In genomic region chr2:120510751-120511395, GRCh38 we compare ENCODE assay signal across 21 cellular contexts.
A peak's percentile ranks its signal among the peaks of the same experiment; 100 is the strongest.
DNase-seq lines count a peak whose midpoint lies in the region; ATAC-seq, FAIRE-seq and TF ChIP-seq lines count a peak whose summit lies in the region.
"Had no signal": no experiment of that assay in that cellular context is flagged by ENCODE, and none has a peak within 500 bp of the region (broad histone marks: within the 10 kb centered on the region; RNA-seq: fewer than 3 reads in every experiment).

No MANE protein-coding gene starts in this region.

- WGBS in HepG2 (ENCODE audit: low lambda C conversion rate) = 34% methylated on average over 3 of the region's 11 CpGs

- BruUV-seq in HepG2 (replicated peaks; lab: Mats Ljungman, UMichigan) = no TSS peak
- no TSS peak for BruUV-seq in Calu3 (replicated peaks; lab: Mats Ljungman, UMichigan)

- no peaks in the 10 kb centered on the region for H4K20me1 ChIP-seq in HepG2 (ENCODE audit: insufficient read depth, low read length)

- H3K4me2 ChIP-seq in HepG2 (ENCODE audit: low read depth, low read length) = no peak overlapping the region

- H3K36me3 Mint-ChIP-seq in CD14-positive monocyte (no peaks in the 10 kb centered on the region), WTC11 (no peaks in the 10 kb centered on the region), Calu3 (ENCODE audit: insufficient read depth, unreplicated experiment) (no peaks in the 10 kb centered on the region)
- H3K36me3 Mint-ChIP-seq: CD4-positive, CD25-positive, alpha-beta regulatory T cell had no signal

- in situ Hi-C loops in HepG2 (cut with HindIII; ENCODE audit: extremely low pct_ligation_motif_present, low pct_unique_long_range_greater_than_20kb) = loop anchor here (10.0 kb wide), 1 partner anchor 166 kb away; the partner anchor contains the start of gene INHBB

- no peak for FAIRE-seq in HepG2 (lab: Jason Lieb, UNC)
- FAIRE-seq: D721Med had no signal

- H3K4me3 Mint-ChIP-seq in CD14-positive monocyte (no peak overlapping the region), WTC11 (no peak overlapping the region), Calu3 (ENCODE audit: low read depth, unreplicated experiment) (no peak overlapping the region)
- H3K4me3 Mint-ChIP-seq: CD4-positive, CD25-positive, alpha-beta regulatory T cell; H9 had no signal

- H3K27me3 ChIP-seq in HepG2 (ENCODE audit: control insufficient read depth in 1 of 2, insufficient read depth in 2 of 2, low read length in 2 of 2) = peaks cover 11 to 51% of the 10 kb centered on the region in 2 experiments; a peak in 4 of 5 replicates

- no peak for TF ChIP-seq POLR2A in HepG2 (IDR thresholded peaks at IDR 0.05; ENCODE audit: insufficient read depth in 1 of 2, low read depth in 2 of 2, low read length in 2 of 2)

- POLR2A ChIA-PET in WTC11 (lab: Charles Lee) = no interaction called here
- POLR2A ChIA-PET in HepG2 (lab: Yijun Ruan, JAX) = interaction anchor here (0.6 kb wide), 1 partner anchor 163 kb away, joined by 3 read pairs; no protein-coding TSS in a partner anchor

- no peaks in the 10 kb centered on the region for H3K36me3 ChIP-seq in HepG2 (replicated peaks in 1 of 2; ENCODE audit: control insufficient read depth in 1 of 2, insufficient read depth in 2 of 2, low read length in 2 of 2)

- no peaks in the 10 kb centered on the region for H3K9me3 Mint-ChIP-seq in CD14-positive monocyte
- H3K9me3 Mint-ChIP-seq in WTC11 = no peaks in the 10 kb centered on the region
- no peaks in the 10 kb centered on the region for H3K9me3 Mint-ChIP-seq in Calu3 (ENCODE audit: low read depth, unreplicated experiment)
- H3K9me3 Mint-ChIP-seq: CD4-positive, CD25-positive, alpha-beta regulatory T cell; H9 had no signal

- no peaks in the 10 kb centered on the region for H3K4me1 Mint-ChIP-seq in CD14-positive monocyte
- H3K4me1 Mint-ChIP-seq in WTC11 = peaks cover 4% of the 10 kb centered on the region; the same call in 1 of the 2 replicates
- H3K4me1 Mint-ChIP-seq in Calu3 (ENCODE audit: low read depth, unreplicated experiment) = no peaks in the 10 kb centered on the region
- H3K4me1 Mint-ChIP-seq: CD4-positive, CD25-positive, alpha-beta regulatory T cell had no signal

- ATAC-seq in WTC11 = peak; percentile 33; the same call in 1 of the 2 replicates
- peak; percentile 41 for ATAC-seq in HepG2
- ATAC-seq in HG03460 (IDR thresholded peaks at IDR 0.05; ENCODE audit: unreplicated experiment) = no peak
- ATAC-seq: Panc1 had no signal

- peaks cover 23% of the 10 kb centered on the region for H3K4me1 ChIP-seq in HepG2 (ENCODE audit: insufficient read depth, low read length)

- H3K4me3 ChIP-seq in HepG2 (replicated peaks in 1 of 3; ENCODE audit: insufficient read depth in 1 of 3, low read depth in 2 of 3, low read length in 3 of 3) = no peak overlapping the region
- H3K4me3 ChIP-seq: SK-N-MC had no signal

- no peaks in the 10 kb centered on the region for H3K79me2 ChIP-seq in HepG2 (ENCODE audit: insufficient read depth, low read length)

- H3K27ac Mint-ChIP-seq in CD14-positive monocyte (no peak overlapping the region), WTC11 (no peak overlapping the region), Calu3 (ENCODE audit: unreplicated experiment) (no peak overlapping the region)
- H3K27ac Mint-ChIP-seq: CD4-positive, CD25-positive, alpha-beta regulatory T cell; H9 had no signal

- intact Hi-C loops in CD14-positive monocyte (cut with micrococcal nuclease) = no loop called here
- intact Hi-C loops in HepG2 (cut with micrococcal nuclease; ENCODE audit: unreplicated experiment) = no loop called here
- intact Hi-C loops in Calu3 (cut with micrococcal nuclease; ENCODE audit: unreplicated experiment) = no loop called here

- CTCF ChIA-PET in WTC11 (lab: Charles Lee) (interaction anchor here (1.1 to 5.4 kb wide), 5 partner anchors 11 to 170 kb away, joined by 3 to 49 read pairs (median 6); no protein-coding TSS in a partner anchor), HepG2 (lab: Yijun Ruan, JAX; ENCODE audit: low intra/inter-chr PET ratio, low total read pairs) (no interaction called here), Calu3 (lab: Charles Lee) (no interaction called here)

- TF ChIP-seq EP300 in HepG2 (IDR thresholded peaks at IDR 0.05; ENCODE audit: low read depth in 2 of 2, low read length in 2 of 2) (no peak), HepG2 (CRISPR knock-in tag; IDR thresholded peaks at IDR 0.05; ENCODE audit: borderline replicate concordance) (no peak)

- TF ChIP-seq CTCF in CD14-positive monocyte (IDR thresholded peaks at IDR 0.05) (no peak), WTC11 (IDR thresholded peaks at IDR 0.05) (no peak), HepG2 (CRISPR knock-in tag; IDR thresholded peaks at IDR 0.05) (peak; percentile 51), Calu3 (IDR thresholded peaks at IDR 0.05; ENCODE audit: unreplicated experiment) (no peak)

- DNase-seq in CD14-positive monocyte (ENCODE audit: low spot score) (peak; percentile 13), WTC11 (ENCODE audit: low spot score) (no peak), HepG2 (ENCODE audit: low spot score) (no peak), putamen (ENCODE audit: low spot score) (peak; percentile 13), GF-D8 (lab: John Stamatoyannopoulos, UW) (no peak), Calu3 (no peak)
- DNase-seq: CD4-positive, CD25-positive, alpha-beta regulatory T cell; DMS53; H9; NCI-H1048; NCI-H1417; NCI-H1694; NCI-H2081; NCI-H2227 treated with DMSO at 0.1 percent for 48 hours; SHP77 treated with DMSO at 0.1 percent for 48 hours had no signal

- H3K9ac ChIP-seq in HepG2 (ENCODE audit: insufficient read depth, low read depth, low read length) = no peak overlapping the region

- no peak overlapping the region for H3K27ac ChIP-seq in HepG2 (ENCODE audit: extremely low read length, insufficient read depth, low read length)
- H3K27ac ChIP-seq: HL-60, RWPE1, SK-N-MC had no signal

- TF ChIP-seq RAD21 in HepG2 (CRISPR knock-in tag; IDR thresholded peaks at IDR 0.05) = no peak

- peaks cover 4 to 6% (median 6%) of the 10 kb centered on the region in 3 donors for H3K27me3 Mint-ChIP-seq in CD14-positive monocyte (ENCODE audit: low read depth in 3 of 3)
- peaks cover 18% of the 10 kb centered on the region for H3K27me3 Mint-ChIP-seq in WTC11 (ENCODE audit: low read depth)
- H3K27me3 Mint-ChIP-seq in Calu3 (ENCODE audit: unreplicated experiment) = peaks cover 57% of the 10 kb centered on the region
- H3K27me3 Mint-ChIP-seq: CD4-positive, CD25-positive, alpha-beta regulatory T cell had no signal

- no peak overlapping the region for H2AFZ ChIP-seq in HepG2 (ENCODE audit: low read length)

- H3K9me3 ChIP-seq in HepG2 (ENCODE audit: low read length) = no peaks in the 10 kb centered on the region

TF ChIP-seq in WTC11, 78 proteins besides CTCF, POLR2A, EP300 and RAD21 (continues in another document):
- TF ChIP-seq ZNF138 (CRISPR knock-in tag; conservative IDR thresholded peaks at IDR 0.05) = no peak
- TF ChIP-seq ELF4 (CRISPR knock-in tag; IDR thresholded peaks at IDR 0.05; ENCODE audit: low read depth) = no peak
- TF ChIP-seq SOX15 (CRISPR knock-in tag; IDR thresholded peaks at IDR 0.05) = no peak
- TF ChIP-seq TEAD1 (CRISPR knock-in tag; IDR thresholded peaks at IDR 0.05) = no peak
- TF ChIP-seq RELA (CRISPR knock-in tag; IDR thresholded peaks at IDR 0.05; ENCODE audit: borderline replicate concordance) = no peak
- no peak for TF ChIP-seq NFATC4 (CRISPR knock-in tag; IDR thresholded peaks at IDR 0.05)
- no peak for TF ChIP-seq ZNF671 (CRISPR knock-in tag; IDR thresholded peaks at IDR 0.05)
- TF ChIP-seq FOXJ3 (CRISPR knock-in tag; IDR thresholded peaks at IDR 0.05; ENCODE audit: borderline replicate concordance) = no peak
- TF ChIP-seq E2F5 (CRISPR knock-in tag; IDR thresholded peaks at IDR 0.05) = no peak
- no peak for TF ChIP-seq GRHL2 (CRISPR knock-in tag; IDR thresholded peaks at IDR 0.05; ENCODE audit: insufficient replicate concordance, severe bottlenecking)

TF ChIP-seq in HepG2, 621 proteins besides CTCF, POLR2A, EP300 and RAD21:
- TF ChIP-seq RCOR2 (CRISPR knock-in tag; IDR thresholded peaks at IDR 0.05) = no peak
- TF ChIP-seq ZNF737 (CRISPR knock-in tag; IDR thresholded peaks at IDR 0.05; ENCODE audit: borderline replicate concordance) = no peak
- TF ChIP-seq TBX2 (CRISPR knock-in tag; IDR thresholded peaks at IDR 0.05; ENCODE audit: borderline replicate concordance) = no peak
- TF ChIP-seq, protein P1, sequence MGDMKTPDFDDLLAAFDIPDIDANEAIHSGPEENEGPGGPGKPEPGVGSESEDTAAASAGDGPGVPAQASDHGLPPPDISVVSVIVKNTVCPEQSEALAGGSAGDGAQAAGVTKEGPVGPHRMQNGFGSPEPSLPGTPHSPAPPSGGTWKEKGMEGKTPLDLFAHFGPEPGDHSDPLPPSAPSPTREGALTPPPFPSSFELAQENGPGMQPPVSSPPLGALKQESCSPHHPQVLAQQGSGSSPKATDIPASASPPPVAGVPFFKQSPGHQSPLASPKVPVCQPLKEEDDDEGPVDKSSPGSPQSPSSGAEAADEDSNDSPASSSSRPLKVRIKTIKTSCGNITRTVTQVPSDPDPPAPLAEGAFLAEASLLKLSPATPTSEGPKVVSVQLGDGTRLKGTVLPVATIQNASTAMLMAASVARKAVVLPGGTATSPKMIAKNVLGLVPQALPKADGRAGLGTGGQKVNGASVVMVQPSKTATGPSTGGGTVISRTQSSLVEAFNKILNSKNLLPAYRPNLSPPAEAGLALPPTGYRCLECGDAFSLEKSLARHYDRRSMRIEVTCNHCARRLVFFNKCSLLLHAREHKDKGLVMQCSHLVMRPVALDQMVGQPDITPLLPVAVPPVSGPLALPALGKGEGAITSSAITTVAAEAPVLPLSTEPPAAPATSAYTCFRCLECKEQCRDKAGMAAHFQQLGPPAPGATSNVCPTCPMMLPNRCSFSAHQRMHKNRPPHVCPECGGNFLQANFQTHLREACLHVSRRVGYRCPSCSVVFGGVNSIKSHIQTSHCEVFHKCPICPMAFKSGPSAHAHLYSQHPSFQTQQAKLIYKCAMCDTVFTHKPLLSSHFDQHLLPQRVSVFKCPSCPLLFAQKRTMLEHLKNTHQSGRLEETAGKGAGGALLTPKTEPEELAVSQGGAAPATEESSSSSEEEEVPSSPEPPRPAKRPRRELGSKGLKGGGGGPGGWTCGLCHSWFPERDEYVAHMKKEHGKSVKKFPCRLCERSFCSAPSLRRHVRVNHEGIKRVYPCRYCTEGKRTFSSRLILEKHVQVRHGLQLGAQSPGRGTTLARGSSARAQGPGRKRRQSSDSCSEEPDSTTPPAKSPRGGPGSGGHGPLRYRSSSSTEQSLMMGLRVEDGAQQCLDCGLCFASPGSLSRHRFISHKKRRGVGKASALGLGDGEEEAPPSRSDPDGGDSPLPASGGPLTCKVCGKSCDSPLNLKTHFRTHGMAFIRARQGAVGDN (CRISPR knock-in tag; IDR thresholded peaks at IDR 0.05) = peak; percentile 5; the same call in 1 of the 2 replicates
- peak; percentile 57 for TF ChIP-seq STAG1 (CRISPR knock-in tag; IDR thresholded peaks at IDR 0.05)
- 0 out of 2 replicates have a peak, but pooled peaks have one; percentile 21 for TF ChIP-seq KDM5B (CRISPR knock-in tag; IDR thresholded peaks at IDR 0.05; ENCODE audit: borderline replicate concordance)
- TF ChIP-seq ZNF615 (CRISPR knock-in tag; IDR thresholded peaks at IDR 0.05; ENCODE audit: borderline replicate concordance) = no peak

Comparison
In these comparisons a context has a peak if more than half of its experiments do, and no peak if none do; other contexts are left out.
1. DNase-seq: peak in CD14-positive monocyte (single experiment) and putamen (single experiment); none in WTC11 (single experiment), HepG2 (single experiment), GF-D8 (single experiment) and Calu3 (single experiment).